ENCODE assay signal across 9 cellular contexts in genomic region chr3:38627956-38628355, GRCh38. TPM values are rescaled to one million over a fixed set of nuclear protein-coding genes. Genes with fewer than 3 reads are reported as not detected.
DNase-seq lines count a peak whose midpoint lies in the region; ATAC-seq and TF ChIP-seq lines count a peak whose summit lies in the region.
"Had no signal": no experiment of that assay in that cellular context is flagged by ENCODE, and none has a peak within 500 bp of the region (broad histone marks: within the 10 kb centered on the region; RNA-seq: fewer than 3 reads in every experiment).

No MANE protein-coding gene starts in this region.

- peaks cover 8% of the 10 kb centered on the region for H4K20me1 ChIP-seq in neural progenitor cell (ENCODE audit: low read depth)

- no peak for TF ChIP-seq POLR2A in esophagus muscularis mucosa (IDR thresholded peaks at IDR 0.05; ENCODE audit: low read depth)

- H3F3A ChIP-seq in neural progenitor cell (ENCODE audit: low read depth) = no peaks in the 10 kb centered on the region

- CTCF ChIA-PET in activated naive CD4-positive, alpha-beta T cell treated with anti-CD3 and anti-CD28 coated beads, Interleukin-2, amount 10 ng/mL, durations not matched to agents 7 days and 5 days (lab: Charles Lee) = interaction anchor here (0.5 to 1.5 kb wide), 3 partner anchors 9 to 131 kb away, joined by 3 to 5 read pairs (median 3); no protein-coding TSS in a partner anchor

- no peaks in the 10 kb centered on the region for H3K4me1 Mint-ChIP-seq in activated naive CD4-positive, alpha-beta T cell treated with anti-CD3 and anti-CD28 coated beads, Interleukin-2, amount 10 ng/mL, durations not matched to agents 7 days and 5 days
- H3K4me1 Mint-ChIP-seq in neural progenitor cell = peaks cover 5% of the 10 kb centered on the region
- H3K4me1 Mint-ChIP-seq in natural killer cell treated with Interleukin-12 subunit alpha and Interleukin-12 subunit beta and Interleukin-15 and Interleukin-18, amount 100 ng/mL, for 72 hours (ENCODE audit: low read depth in 2 of 2) = no peaks in the 10 kb centered on the region

- H3K9me3 ChIP-seq in neural progenitor cell (ENCODE audit: low read depth) (no peaks in the 10 kb centered on the region), ascending aorta (no peaks in the 10 kb centered on the region), esophagus muscularis mucosa (no peaks in the 10 kb centered on the region)

- no peak overlapping the region for H3K4me3 Mint-ChIP-seq in activated naive CD4-positive, alpha-beta T cell treated with anti-CD3 and anti-CD28 coated beads, Interleukin-2, amount 10 ng/mL, durations not matched to agents 7 days and 5 days
- H3K4me3 Mint-ChIP-seq in neural progenitor cell = no peak overlapping the region
- no peak overlapping the region for H3K4me3 Mint-ChIP-seq in natural killer cell treated with Interleukin-12 subunit alpha and Interleukin-12 subunit beta and Interleukin-15 and Interleukin-18, amount 100 ng/mL, for 72 hours

- H3K27ac ChIP-seq in neural progenitor cell = no peak overlapping the region
- no peak overlapping the region for H3K27ac ChIP-seq in ascending aorta
- no peak overlapping the region for H3K27ac ChIP-seq in esophagus muscularis mucosa (replicated peaks in 1 of 4)
- H3K27ac ChIP-seq: KMS-11 had no signal

- peaks cover 7% of the 10 kb centered on the region for H3K27me3 Mint-ChIP-seq in activated naive CD4-positive, alpha-beta T cell treated with anti-CD3 and anti-CD28 coated beads, Interleukin-2, amount 10 ng/mL, durations not matched to agents 7 days and 5 days
- H3K27me3 Mint-ChIP-seq in neural progenitor cell (ENCODE audit: insufficient read depth, low read depth) = peaks cover 32% of the 10 kb centered on the region
- no peaks in the 10 kb centered on the region for H3K27me3 Mint-ChIP-seq in natural killer cell treated with Interleukin-12 subunit alpha and Interleukin-12 subunit beta and Interleukin-15 and Interleukin-18, amount 100 ng/mL, for 72 hours

- WGBS in esophagus muscularis mucosa = 100% methylated on average over 1 of the region's 4 CpGs

- intact Hi-C loops in ascending aorta (cut with DNase I) (no loop called here), esophagus muscularis mucosa (cut with DNase I) (no loop called here)

- TF ChIP-seq CTCF in neural progenitor cell (IDR thresholded peaks at IDR 0.05) = peak; percentile 87
- peak in 1 of 3 experiments; percentile 12 for TF ChIP-seq CTCF in ascending aorta (IDR thresholded peaks at IDR 0.05)
- TF ChIP-seq CTCF in esophagus muscularis mucosa (IDR thresholded peaks at IDR 0.05) = no peak

- H3K4me2 ChIP-seq in neural progenitor cell = no peak overlapping the region
- H3K4me2 ChIP-seq: KMS-11 had no signal

- no peak overlapping the region for H3K27ac Mint-ChIP-seq in activated naive CD4-positive, alpha-beta T cell treated with anti-CD3 and anti-CD28 coated beads, Interleukin-2, amount 10 ng/mL, durations not matched to agents 7 days and 5 days
- H3K27ac Mint-ChIP-seq in neural progenitor cell = no peak overlapping the region
- H3K27ac Mint-ChIP-seq in natural killer cell treated with Interleukin-12 subunit alpha and Interleukin-12 subunit beta and Interleukin-15 and Interleukin-18, amount 100 ng/mL, for 72 hours = no peak overlapping the region

- no peaks in the 10 kb centered on the region for H3K36me3 Mint-ChIP-seq in activated naive CD4-positive, alpha-beta T cell treated with anti-CD3 and anti-CD28 coated beads, Interleukin-2, amount 10 ng/mL, durations not matched to agents 7 days and 5 days
- H3K36me3 Mint-ChIP-seq in neural progenitor cell = no peaks in the 10 kb centered on the region
- H3K36me3 Mint-ChIP-seq in natural killer cell treated with Interleukin-12 subunit alpha and Interleukin-12 subunit beta and Interleukin-15 and Interleukin-18, amount 100 ng/mL, for 72 hours = no peaks in the 10 kb centered on the region

- no peaks in the 10 kb centered on the region for H3K9me3 Mint-ChIP-seq in activated naive CD4-positive, alpha-beta T cell treated with anti-CD3 and anti-CD28 coated beads, Interleukin-2, amount 10 ng/mL, durations not matched to agents 7 days and 5 days
- peaks cover 4% of the 10 kb centered on the region for H3K9me3 Mint-ChIP-seq in neural progenitor cell
- H3K9me3 Mint-ChIP-seq in natural killer cell treated with Interleukin-12 subunit alpha and Interleukin-12 subunit beta and Interleukin-15 and Interleukin-18, amount 100 ng/mL, for 72 hours = no peaks in the 10 kb centered on the region

- H3K36me3 ChIP-seq in neural progenitor cell = no peaks in the 10 kb centered on the region
- H3K36me3 ChIP-seq in ascending aorta = no peaks in the 10 kb centered on the region
- H3K36me3 ChIP-seq in esophagus muscularis mucosa = peaks cover 0 to 36% (median 0%) of the 10 kb centered on the region in 4 donors

- H3K9ac ChIP-seq in neural progenitor cell = no peak overlapping the region
- H3K9ac ChIP-seq: KMS-11 had no signal

- peak; percentile 59 for DNase-seq in activated CD8-positive, alpha-beta memory T cell treated with anti-CD3 and anti-CD28 coated beads for 24 hours
- no peak for DNase-seq in activated CD8-positive, alpha-beta memory T cell treated with anti-CD3 and anti-CD28 coated beads, Interleukin-2, amount 50 U/mL, for 4 hours
- peak; percentile 17 for DNase-seq in HT-29 (ENCODE audit: low spot score)
- peak; percentile 32 for DNase-seq in activated naive CD4-positive, alpha-beta T cell treated with anti-CD3 and anti-CD28 coated beads, Interleukin-2, amount 10 ng/mL, durations not matched to agents 7 days and 5 days
- DNase-seq in neural progenitor cell (ENCODE audit: low spot score) = peak; percentile 80
- DNase-seq in ascending aorta (ENCODE audit: low spot score in 2 of 2) = no peak
- DNase-seq in esophagus muscularis mucosa (ENCODE audit: extremely low spot score) = no peak
- no peak for DNase-seq in natural killer cell treated with Interleukin-12 subunit alpha and Interleukin-12 subunit beta and Interleukin-15 and Interleukin-18, amount 100 ng/mL, for 72 hours (ENCODE audit: low spot score)

- H3K27me3 ChIP-seq in neural progenitor cell (no peaks in the 10 kb centered on the region), ascending aorta (no peaks in the 10 kb centered on the region), esophagus muscularis mucosa (peaks cover 0 to 7% (median 0%) of the 10 kb centered on the region in 4 donors)

- H3K4me1 ChIP-seq in neural progenitor cell = peaks cover 15% of the 10 kb centered on the region
- H3K4me1 ChIP-seq in ascending aorta = no peaks in the 10 kb centered on the region
- H3K4me1 ChIP-seq in esophagus muscularis mucosa = peaks cover 0 to 7% (median 0%) of the 10 kb centered on the region in 4 donors

- TF ChIP-seq EP300 in esophagus muscularis mucosa (IDR thresholded peaks at IDR 0.05) = no peak

- no peaks in the 10 kb centered on the region for H3K79me2 ChIP-seq in neural progenitor cell (ENCODE audit: low read depth)

- H3K4me3 ChIP-seq in neural progenitor cell (no peak overlapping the region), ascending aorta (no peak overlapping the region), esophagus muscularis mucosa (no peak overlapping the region)

- no peak for ATAC-seq in natural killer cell treated with Interleukin-12 subunit alpha and Interleukin-12 subunit beta and Interleukin-15 and Interleukin-18, amount 100 ng/mL, for 72 hours

- no peak overlapping the region for H2AFZ ChIP-seq in neural progenitor cell (replicated peaks)

RNA-seq across cellular contexts. Expression of gene SCN5A, which starts 21.5 kb away (rescaled TPM):
- total RNA-seq in HT-29 (2014; rRNA removed; shearing (Covaris generic)) = not detected in 2 replicates
- total RNA-seq in neural progenitor cell (ENCODE audit: low replicate concordance) (3.9 and 4.6 TPM in 2 replicates), ascending aorta (2.7 TPM), esophagus muscularis mucosa (1 to 10 TPM in 2 of 4 donors, under 1 TPM in 2; 0.42 to 1.3 (median 0.77) TPM)
- under 1 TPM in 1 of 2 donors, not detected in 1; 0.14 TPM for total RNA-seq in natural killer cell treated with Interleukin-12 subunit alpha and Interleukin-12 subunit beta and Interleukin-15 and Interleukin-18, amount 100 ng/mL, for 72 hours

Comparison
In these comparisons a context has a peak if more than half of its experiments do, and no peak if none do; other contexts are left out.
1. DNase-seq: peak in activated CD8-positive, alpha-beta memory T cell treated with anti-CD3 and anti-CD28 coated beads for 24 hours (single experiment), HT-29 (single experiment), activated naive CD4-positive, alpha-beta T cell treated with anti-CD3 and anti-CD28 coated beads, Interleukin-2, amount 10 ng/mL, durations not matched to agents 7 days and 5 days (single experiment) and neural progenitor cell (single experiment); none in activated CD8-positive, alpha-beta memory T cell treated with anti-CD3 and anti-CD28 coated beads, Interleukin-2, amount 50 U/mL, for 4 hours (single experiment), ascending aorta (0 of 2), esophagus muscularis mucosa (single experiment) and natural killer cell treated with Interleukin-12 subunit alpha and Interleukin-12 subunit beta and Interleukin-15 and Interleukin-18, amount 100 ng/mL, for 72 hours (single experiment).